ENCODE assay signal across 14 cellular contexts in genomic region chr15:82585072-82585471, GRCh38. TPM values are rescaled to one million over a fixed set of nuclear protein-coding genes. Genes with fewer than 3 reads are reported as not detected.
A peak's percentile ranks its signal among the peaks of the same experiment; 100 is the strongest.
DNase-seq lines count a peak whose midpoint lies in the region; ATAC-seq and TF ChIP-seq lines count a peak whose summit lies in the region.
"Had no signal": no experiment of that assay in that cellular context is flagged by ENCODE, and none has a peak within 500 bp of the region (broad histone marks: within the 10 kb centered on the region; RNA-seq: fewer than 3 reads in every experiment).

No MANE protein-coding gene starts in this region.

- H3K4me3 ChIP-seq in HEK293 (ENCODE audit: low read depth, low read length): no peak overlapping the region
- peak overlapping the region; percentile 43 for H3K4me3 ChIP-seq in adipocyte (ENCODE audit: low read length)
- H3K4me3 ChIP-seq: BLaER1 treated with 17β-estradiol and CSF1 and Interleukin-3, amounts not matched to agents 10 nM and 100 nM had no signal

- DNase-seq in AG08396 (ENCODE audit: low spot score) (peak; percentile 42), adipocyte (ENCODE audit: low read depth) (peak; percentile 85), iris pigment epithelial cell (ENCODE audit: low read depth) (peak; percentile 53), occipital lobe (lab: John Stamatoyannopoulos, UW) (no peak), NCI-H146 treated with DMSO at 0.1 percent for 48 hours (lab: John Stamatoyannopoulos, UW; ENCODE audit: unreplicated experiment) (no peak), NCI-H1694 treated with DMSO at 0.1 percent for 48 hours (lab: John Stamatoyannopoulos, UW) (no peak)
- DNase-seq: caudate nucleus had no signal

- H3K27ac ChIP-seq in HEK293 (ENCODE audit: extremely low read depth, low read depth, low read length): no peak overlapping the region
- H3K27ac ChIP-seq: BLaER1 treated with 17β-estradiol and CSF1 and Interleukin-3, amounts not matched to agents 10 nM and 100 nM; RWPE1 had no signal

- H3K36me3 ChIP-seq in HEK293 (ENCODE audit: control insufficient read depth in 2 of 2, insufficient read depth in 1 of 2, low read length in 2 of 2) (no peaks in the 10 kb centered on the region), adipocyte (ENCODE audit: control insufficient read depth, insufficient read depth, low read length, severe bottlenecking) (no peaks in the 10 kb centered on the region)
- H3K36me3 ChIP-seq: BLaER1 treated with 17β-estradiol and CSF1 and Interleukin-3, amounts not matched to agents 10 nM and 100 nM had no signal

- POLR2A ChIA-PET in HEK293 (lab: Yijun Ruan, JAX): interaction anchor here (1.0 kb wide), 1 partner anchor 13 kb away, joined by 3 read pairs; no protein-coding TSS in a partner anchor

- ATAC-seq in GM21367 (IDR thresholded peaks at IDR 0.05; ENCODE audit: unreplicated experiment): no peak
- ATAC-seq: activated CD4-positive, CD25-positive, alpha-beta regulatory T cell treated with anti-CD3 and anti-CD28 coated beads, Interleukin-2, amount 50 U/mL, for 24 hours; esophagus mucosa; natural killer cell treated with Interleukin-12 subunit alpha and Interleukin-12 subunit beta and Interleukin-15 and Interleukin-18, amount 100 ng/mL, for 72 hours had no signal

- CTCF ChIA-PET in HEK293 (lab: Yijun Ruan, JAX): interaction anchor here (0.6 to 2.4 kb wide), 7 partner anchors 23 to 1608 kb away, joined by 3 to 9 read pairs (median 3); no protein-coding TSS in a partner anchor

- H3K4me1 ChIP-seq in HEK293 (ENCODE audit: control insufficient read depth, insufficient read depth, low read length): no peaks in the 10 kb centered on the region
- peaks cover 13% of the 10 kb centered on the region for H3K4me1 ChIP-seq in adipocyte (ENCODE audit: control insufficient read depth, insufficient read depth, low read length)
- H3K4me1 ChIP-seq: BLaER1 treated with 17β-estradiol and CSF1 and Interleukin-3, amounts not matched to agents 10 nM and 100 nM had no signal

- peak overlapping the region; percentile 6 for H3K9ac ChIP-seq in adipocyte (ENCODE audit: low read length)
- H3K9ac ChIP-seq: BLaER1 treated with 17β-estradiol and CSF1 and Interleukin-3, amounts not matched to agents 10 nM and 100 nM had no signal

- peak; percentile 31; the same call in 1 of the 2 replicates for TF ChIP-seq CTCF in HEK293 (tag by site-specific recombination; IDR thresholded peaks at IDR 0.05)

- H3K9me3 ChIP-seq in HEK293 (ENCODE audit: control insufficient read depth, insufficient read depth, low read depth, low read length) (no peaks in the 10 kb centered on the region), adipocyte (ENCODE audit: control insufficient read depth, low read length) (no peaks in the 10 kb centered on the region)
- H3K9me3 ChIP-seq: BLaER1 treated with 17β-estradiol and CSF1 and Interleukin-3, amounts not matched to agents 10 nM and 100 nM had no signal

- no peaks in the 10 kb centered on the region for H3K27me3 ChIP-seq in adipocyte (replicated peaks; ENCODE audit: control insufficient read depth, insufficient read depth, low read length)
- H3K27me3 ChIP-seq: BLaER1 treated with 17β-estradiol and CSF1 and Interleukin-3, amounts not matched to agents 10 nM and 100 nM had no signal

TF ChIP-seq in HEK293, 187 proteins besides CTCF, POLR2A, EP300 and RAD21 (continues in another document):
- TF ChIP-seq SP7 (tag by site-specific recombination; IDR thresholded peaks at IDR 0.05) (0 out of 2 replicates have a peak, but pooled peaks have one; percentile 30), ZNF558 (tag by site-specific recombination; IDR thresholded peaks at IDR 0.05) (0 out of 2 replicates have a peak, but pooled peaks have one; percentile 43), ZNF341 (tag by site-specific recombination; IDR thresholded peaks at IDR 0.05; ENCODE audit: low read depth) (no peak), ZNF692 (tag by site-specific recombination; IDR thresholded peaks at IDR 0.05) (peak; percentile 60), PRDM10 (tag by site-specific recombination; IDR thresholded peaks at IDR 0.05) (peak; percentile 86), ZNF660 (tag by site-specific recombination; IDR thresholded peaks at IDR 0.05) (peak; percentile 73; the same call in 1 of the 2 replicates), KLF16 (tag by site-specific recombination; IDR thresholded peaks at IDR 0.05) (no peak), PRDM1 (tag by site-specific recombination; IDR thresholded peaks at IDR 0.05) (peak; percentile 55; the same call in 1 of the 2 replicates), ZNF175 (tag by site-specific recombination; IDR thresholded peaks at IDR 0.05) (no peak), INSM2 (tag by site-specific recombination; IDR thresholded peaks at IDR 0.05) (0 out of 2 replicates have a peak, but pooled peaks have one; percentile 35), FEZF1 (tag by site-specific recombination; IDR thresholded peaks at IDR 0.05) (peak; percentile 30; the same call in 1 of the 2 replicates), ZBTB44 (tag by site-specific recombination; IDR thresholded peaks at IDR 0.05) (0 out of 2 replicates have a peak, but pooled peaks have one; percentile 19), ZNF501 (tag by site-specific recombination; IDR thresholded peaks at IDR 0.05) (0 out of 2 replicates have a peak, but pooled peaks have one; percentile 26), ZFP69B (tag by site-specific recombination; IDR thresholded peaks at IDR 0.05) (peak; percentile 42; the same call in 1 of the 2 replicates), MZF1 (tag by site-specific recombination; IDR thresholded peaks at IDR 0.05; ENCODE audit: borderline replicate concordance) (0 out of 2 replicates have a peak, but pooled peaks have one; percentile 17), ZBTB17 (tag by site-specific recombination; IDR thresholded peaks at IDR 0.05) (peak; percentile 73)

RNA-seq across cellular contexts. Expression of gene RPS17, which starts 44.8 kb away (rescaled TPM):
- 1,719 TPM for total RNA-seq in occipital lobe

Comparison
In these comparisons a context has a peak if more than half of its experiments do, and no peak if none do; other contexts are left out.
1. DNase-seq: peak in AG08396 (single experiment), adipocyte (single experiment) and iris pigment epithelial cell (single experiment); none in occipital lobe (single experiment), NCI-H146 treated with DMSO at 0.1 percent for 48 hours (single experiment) and NCI-H1694 treated with DMSO at 0.1 percent for 48 hours (single experiment).